Comparison of ENCODE assay signal across 15 cellular contexts in the genomic region with DNA sequence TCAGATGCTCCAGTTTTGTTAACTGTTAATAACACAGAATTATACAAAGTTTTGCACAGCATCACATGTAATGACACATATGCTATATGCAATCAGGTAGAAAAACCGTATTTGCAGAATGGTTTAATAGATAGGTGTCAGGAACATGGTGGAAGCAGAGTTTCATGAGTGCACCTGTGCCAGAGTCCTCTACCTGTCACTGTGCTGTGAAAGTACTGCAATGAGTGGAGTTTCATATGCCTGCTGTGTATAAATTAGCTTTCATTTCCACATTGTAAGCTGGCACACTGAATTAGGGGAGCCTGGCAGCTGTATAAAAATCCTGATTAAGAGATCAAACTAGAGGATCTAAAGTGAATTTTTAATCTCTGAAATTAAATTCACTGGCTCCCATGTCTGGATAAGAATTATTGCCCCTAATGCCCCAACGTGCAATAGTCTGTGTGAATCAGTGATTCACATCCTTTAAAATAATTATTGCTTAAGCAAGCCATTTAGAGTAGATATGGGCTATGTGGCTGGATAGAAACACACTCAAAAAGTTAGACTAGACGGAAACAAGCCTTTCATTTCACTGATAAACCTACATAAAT.
DNase-seq lines count a peak whose midpoint lies in the region; ATAC-seq, FAIRE-seq and TF ChIP-seq lines count a peak whose summit lies in the region.
"Had no signal": no experiment of that assay in that cellular context is flagged by ENCODE, and none has a peak within 500 bp of the region (broad histone marks: within the 10 kb centered on the region; RNA-seq: fewer than 3 reads in every experiment).

No MANE protein-coding gene starts in this region.

- ATAC-seq in GM18502 (IDR thresholded peaks at IDR 0.05; ENCODE audit: poor library complexity, unreplicated experiment), result peak; percentile 79
- ATAC-seq in HG02759 (IDR thresholded peaks at IDR 0.05; ENCODE audit: unreplicated experiment), result peak; percentile 91
- peak; percentile 85 for ATAC-seq in HG03558 (IDR thresholded peaks at IDR 0.05; ENCODE audit: extremely low read depth, unreplicated experiment)

- no peak for TF ChIP-seq POLR2A in H54 (IDR thresholded peaks at IDR 0.05; ENCODE audit: low read depth, low read length)

- DNase-seq in GM19239 (ENCODE audit: insufficient read length, low spot score) (no peak), NCI-H446 (lab: John Stamatoyannopoulos, UW) (no peak), H54 (ENCODE audit: insufficient read length, low spot score) (no peak), DMS79 (lab: John Stamatoyannopoulos, UW) (no peak)
- no peak for DNase-seq in activated CD8-positive, alpha-beta memory T cell treated with anti-CD3 and anti-CD28 coated beads for 24 hours
- DNase-seq: amygdala; C1 segment of cervical spinal cord; foreskin fibroblast; NCI-H524; stimulated activated CD4-positive, alpha-beta T cell treated with anti-CD3 and anti-CD28 coated beads, Interleukin-2, amount 100 ng/mL, for 48 hours had no signal

- peak; percentile 48 for FAIRE-seq in GM19239 (lab: Jason Lieb, UNC)
- no peak for FAIRE-seq in H54 (lab: Jason Lieb, UNC)
- FAIRE-seq: keratinocyte, TTC549 had no signal
